In the genomic region with DNA sequence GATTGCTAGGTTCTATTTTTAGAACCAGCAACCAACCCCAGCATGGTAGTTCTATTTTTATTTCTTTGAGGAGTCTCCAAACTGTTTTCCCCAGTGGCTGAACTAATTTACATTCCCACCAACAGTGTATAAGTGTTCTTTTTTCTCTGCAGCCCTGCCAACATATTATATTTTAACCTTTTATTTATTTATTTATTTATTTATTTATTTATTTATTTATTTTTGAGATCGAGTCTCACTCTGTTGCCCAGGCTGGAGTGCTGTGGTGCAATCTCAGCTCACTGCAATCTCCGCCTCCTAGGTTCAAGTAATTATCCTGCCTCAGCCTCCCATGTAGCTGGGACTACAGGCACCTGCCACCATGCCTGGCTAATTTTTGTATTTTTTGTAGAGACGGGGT, we compare ENCODE assay signal across 1 cellular context.
TF ChIP-seq lines count a peak whose summit lies in the region.

No MANE protein-coding gene starts in this region.

TF ChIP-seq in HEK293, 187 proteins besides CTCF, POLR2A, EP300 and RAD21 (continued from another document):
- peak; percentile 80; the same call in 1 of the 2 replicates for TF ChIP-seq ZNF394 (tag by site-specific recombination; IDR thresholded peaks at IDR 0.05; ENCODE audit: borderline replicate concordance)
